9 cellular contexts compared by ENCODE assay signal in genomic region chr10:932589-932988, GRCh38. TPM values are rescaled to one million over a fixed set of nuclear protein-coding genes. Genes with fewer than 3 reads are reported as not detected.
A peak's percentile ranks its signal among the peaks of the same experiment; 100 is the strongest.
DNase-seq lines count a peak whose midpoint lies in the region; ATAC-seq and TF ChIP-seq lines count a peak whose summit lies in the region.
"Had no signal": no experiment of that assay in that cellular context is flagged by ENCODE, and none has a peak within 500 bp of the region (broad histone marks: within the 10 kb centered on the region; RNA-seq: fewer than 3 reads in every experiment).

No MANE protein-coding gene starts in this region.

- H3K27ac ChIP-seq in CD4-positive, alpha-beta T cell (ENCODE audit: low read depth, low read length) = no peak overlapping the region
- H3K27ac ChIP-seq in OCI-LY3 (ENCODE audit: low read length) (no peak overlapping the region), ovary (peak overlapping the region in 1 of 2 donors; percentile 95)

- intact Hi-C loops in CD4-positive, alpha-beta T cell (cut with DNase I, micrococcal nuclease) = loop anchor here in 1 of 2 experiments (5.0 kb wide), 1 partner anchor 130 kb away; no protein-coding TSS in a partner anchor
- intact Hi-C loops in dendritic cell treated with granulocyte-macrophage colony-stimulating factor and Interleukin-4, amounts not matched to agents 40 ng/mL and 50 ng/mL, for 4 days (cut with micrococcal nuclease) = no loop called here
- intact Hi-C loops in ovary (cut with DNase I) = loop anchor here in 3 of 4 donors (5.0 to 10.0 kb wide), 3 partner anchors 55 to 240 kb away; partner anchors contain the start of genes GTPBP4 (in 1 of the 3) and WDR37 (in 1 of the 3)

- H3K27ac Mint-ChIP-seq in CD4-positive, alpha-beta T cell = peak overlapping the region; percentile 92
- peak overlapping the region; percentile 83 for H3K27ac Mint-ChIP-seq in dendritic cell treated with granulocyte-macrophage colony-stimulating factor and Interleukin-4, amounts not matched to agents 40 ng/mL and 50 ng/mL, for 4 days

- peak overlapping the region; percentile 52 for H3K4me2 ChIP-seq in OCI-LY3 (ENCODE audit: low read length)

- peaks cover 39% of the 10 kb centered on the region for H3K79me2 ChIP-seq in OCI-LY3 (ENCODE audit: low read length)

- no peak for TF ChIP-seq POLR2A in ovary (IDR thresholded peaks at IDR 0.05)

- no peaks in the 10 kb centered on the region for H3K9me3 Mint-ChIP-seq in CD4-positive, alpha-beta T cell
- no peaks in the 10 kb centered on the region for H3K9me3 Mint-ChIP-seq in dendritic cell treated with granulocyte-macrophage colony-stimulating factor and Interleukin-4, amounts not matched to agents 40 ng/mL and 50 ng/mL, for 4 days

- no peak for ATAC-seq in CD4-positive, alpha-beta T cell (ENCODE audit: poor library complexity)
- ATAC-seq in GM18502 (IDR thresholded peaks at IDR 0.05; ENCODE audit: poor library complexity, unreplicated experiment) = no peak
- no peak for ATAC-seq in HG03571 (IDR thresholded peaks at IDR 0.05; ENCODE audit: unreplicated experiment)
- ATAC-seq in HG03280 (IDR thresholded peaks at IDR 0.05; ENCODE audit: unreplicated experiment) = no peak

- peak overlapping the region; percentile 88 for H3K4me3 Mint-ChIP-seq in CD4-positive, alpha-beta T cell
- peak overlapping the region; percentile 61 for H3K4me3 Mint-ChIP-seq in dendritic cell treated with granulocyte-macrophage colony-stimulating factor and Interleukin-4, amounts not matched to agents 40 ng/mL and 50 ng/mL, for 4 days

- H3K36me3 Mint-ChIP-seq in CD4-positive, alpha-beta T cell (ENCODE audit: low read depth) = peaks cover 17% of the 10 kb centered on the region
- peaks cover 17% of the 10 kb centered on the region for H3K36me3 Mint-ChIP-seq in dendritic cell treated with granulocyte-macrophage colony-stimulating factor and Interleukin-4, amounts not matched to agents 40 ng/mL and 50 ng/mL, for 4 days (ENCODE audit: low read depth)

- no peak for TF ChIP-seq CTCF in CD4-positive, alpha-beta T cell (IDR thresholded peaks at IDR 0.05)
- TF ChIP-seq CTCF in OCI-LY3 (IDR thresholded peaks at IDR 0.05; ENCODE audit: low read depth, low read length) (no peak), ovary (IDR thresholded peaks at IDR 0.05) (no peak)

- no peaks in the 10 kb centered on the region for H3K27me3 Mint-ChIP-seq in CD4-positive, alpha-beta T cell
- no peaks in the 10 kb centered on the region for H3K27me3 Mint-ChIP-seq in dendritic cell treated with granulocyte-macrophage colony-stimulating factor and Interleukin-4, amounts not matched to agents 40 ng/mL and 50 ng/mL, for 4 days

- CTCF ChIA-PET in CD4-positive, alpha-beta T cell (lab: Charles Lee) = interaction anchor here (0.8 kb wide), 1 partner anchor 56 kb away, joined by 3 read pairs; the partner anchor contains the start of gene GTPBP4

- peaks cover 39% of the 10 kb centered on the region for H3K4me1 ChIP-seq in OCI-LY3 (ENCODE audit: low read length)
- peaks cover 7% of the 10 kb centered on the region for H3K4me1 ChIP-seq in ovary (ENCODE audit: insufficient read depth)

- POLR2A ChIA-PET in CD4-positive, alpha-beta T cell (lab: Charles Lee) = interaction anchor here (1.2 kb wide), 2 partner anchors 56 to 117 kb away, joined by 3 to 6 read pairs; partner anchors contain the start of gene GTPBP4

- peaks cover 7% of the 10 kb centered on the region for H3K36me3 ChIP-seq in OCI-LY3 (replicated peaks; ENCODE audit: low read depth, low read length)
- no peaks in the 10 kb centered on the region for H3K36me3 ChIP-seq in ovary

- H4K20me1 ChIP-seq in OCI-LY3 (ENCODE audit: insufficient read depth, low read length) = peaks cover 27% of the 10 kb centered on the region

- H3K9ac ChIP-seq in OCI-LY3 (ENCODE audit: low read length) = peak overlapping the region; percentile 91

- H3K4me1 Mint-ChIP-seq in CD4-positive, alpha-beta T cell (ENCODE audit: low read depth) = peaks cover 39% of the 10 kb centered on the region
- H3K4me1 Mint-ChIP-seq in dendritic cell treated with granulocyte-macrophage colony-stimulating factor and Interleukin-4, amounts not matched to agents 40 ng/mL and 50 ng/mL, for 4 days (ENCODE audit: low read depth) = peaks cover 41% of the 10 kb centered on the region

- H3K4me3 ChIP-seq in OCI-LY3 (ENCODE audit: low read length) (peak overlapping the region; percentile 83), ovary (peak overlapping the region; percentile 85)

- H2AFZ ChIP-seq in OCI-LY3 (ENCODE audit: low read depth, low read length) = no peak overlapping the region

- no peaks in the 10 kb centered on the region for H3K9me3 ChIP-seq in CD4-positive, alpha-beta T cell (ENCODE audit: control insufficient read depth, low read length)
- H3K9me3 ChIP-seq in OCI-LY3 (ENCODE audit: insufficient read depth, low read length) (no peaks in the 10 kb centered on the region), ovary (no peaks in the 10 kb centered on the region)

- DNase-seq in CD4-positive, alpha-beta T cell = peak in 2 of 10 experiments; percentile 5 to 21
- peak; percentile 17 to 61 (median 47) for DNase-seq in ovary
- DNase-seq in HUDEP-2 (lab: John Stamatoyannopoulos, UW; ENCODE audit: unreplicated experiment in 76 of 76) = no peak
- DNase-seq: Kasumi-1 had no signal

- no peaks in the 10 kb centered on the region for H3K27me3 ChIP-seq in CD4-positive, alpha-beta T cell (ENCODE audit: control insufficient read depth, insufficient read depth, low read length)
- H3K27me3 ChIP-seq in OCI-LY3 (ENCODE audit: low read depth, low read length) (0 out of 2 replicates have a peak, but pooled peaks cover 4% of the 10 kb centered on the region), ovary (no peaks in the 10 kb centered on the region)

- TF ChIP-seq EP300 in ovary (IDR thresholded peaks at IDR 0.05) = no peak

- WGBS in ovary, 3 donors = 78 to 88% (median 87%) methylated on average over 11 to 28 of the region's 28 CpGs

RNA-seq across cellular contexts. Expression of gene LARP4B, which starts 1.1 kb away (rescaled TPM):
- total RNA-seq in CD4-positive, alpha-beta T cell = 10 to 100 TPM; 33.1 to 40.2 TPM
- 10 to 100 TPM; 32.9 to 77.8 (median 56.2) TPM for total RNA-seq in ovary
- 10 to 100 TPM; 14.4 to 21.1 TPM for polyA plus RNA-seq in ovary

RNA-seq across cellular contexts. Expression of gene GTPBP4, which starts 55.6 kb away (rescaled TPM):
- 10 to 100 TPM; 50.3 to 53.7 TPM for total RNA-seq in CD4-positive, alpha-beta T cell
- total RNA-seq in ovary = 10 to 100 TPM; 17.9 to 44.7 (median 30.5) TPM
- 10 to 100 TPM; 18.4 to 32.7 TPM for polyA plus RNA-seq in ovary

Comparison
In these comparisons a context has a peak if more than half of its experiments do, and no peak if none do; other contexts are left out.
1. DNase-seq: peak in ovary (5 of 5); none in HUDEP-2 (0 of 76).